Comparison of ENCODE assay signal across 11 cellular contexts in genomic region chr1:193083365-193084088, GRCh38. TPM values are rescaled to one million over a fixed set of nuclear protein-coding genes. Genes with fewer than 3 reads are reported as not detected.
DNase-seq lines count a peak whose midpoint lies in the region; ATAC-seq and TF ChIP-seq lines count a peak whose summit lies in the region.
"Had no signal": no experiment of that assay in that cellular context is flagged by ENCODE, and none has a peak within 500 bp of the region (broad histone marks: within the 10 kb centered on the region; RNA-seq: fewer than 3 reads in every experiment).

No MANE protein-coding gene starts in this region.

- no peak overlapping the region for H3K27ac Mint-ChIP-seq in activated naive CD8-positive, alpha-beta T cell treated with anti-CD3 and anti-CD28 coated beads for 36 hours
- H3K27ac Mint-ChIP-seq: activated T-cell treated with anti-CD3 and anti-CD28 coated beads, Interleukin-2, amount 50 U/mL, for 72 hours; stimulated activated naive CD8-positive, alpha-beta T cell treated with anti-CD3 and anti-CD28 coated beads, Interleukin-15, Interleukin-2, amounts not matched to agents 100 ng/mL and 50 ng/mL, for 24 hours had no signal

- peak; percentile 96 for ATAC-seq in GM18499 (IDR thresholded peaks at IDR 0.05; ENCODE audit: insufficient read depth, unreplicated experiment)
- ATAC-seq in HG02938 (IDR thresholded peaks at IDR 0.05; ENCODE audit: unreplicated experiment), result peak; percentile 98
- ATAC-seq in HG03571 (IDR thresholded peaks at IDR 0.05; ENCODE audit: unreplicated experiment), result peak; percentile 74
- ATAC-seq: activated T-cell treated with anti-CD3 and anti-CD28 coated beads, Interleukin-2, amount 50 U/mL, for 72 hours had no signal

- H3K9me3 Mint-ChIP-seq in activated naive CD8-positive, alpha-beta T cell treated with anti-CD3 and anti-CD28 coated beads for 36 hours, result no peaks in the 10 kb centered on the region
- H3K9me3 Mint-ChIP-seq: activated T-cell treated with anti-CD3 and anti-CD28 coated beads, Interleukin-2, amount 50 U/mL, for 72 hours; stimulated activated naive CD8-positive, alpha-beta T cell treated with anti-CD3 and anti-CD28 coated beads, Interleukin-15, Interleukin-2, amounts not matched to agents 100 ng/mL and 50 ng/mL, for 24 hours had no signal

- no peak for TF ChIP-seq CTCF in GM20000 (IDR thresholded peaks at IDR 0.05; ENCODE audit: extremely low read depth, missing control alignments)

- H3K27me3 Mint-ChIP-seq in activated naive CD8-positive, alpha-beta T cell treated with anti-CD3 and anti-CD28 coated beads for 36 hours, result no peaks in the 10 kb centered on the region
- H3K27me3 Mint-ChIP-seq: stimulated activated naive CD8-positive, alpha-beta T cell treated with anti-CD3 and anti-CD28 coated beads, Interleukin-15, Interleukin-2, amounts not matched to agents 100 ng/mL and 50 ng/mL, for 24 hours had no signal

- H3K4me3 Mint-ChIP-seq in activated naive CD8-positive, alpha-beta T cell treated with anti-CD3 and anti-CD28 coated beads for 36 hours, result no peak overlapping the region
- H3K4me3 Mint-ChIP-seq: activated T-cell treated with anti-CD3 and anti-CD28 coated beads, Interleukin-2, amount 50 U/mL, for 72 hours; stimulated activated naive CD8-positive, alpha-beta T cell treated with anti-CD3 and anti-CD28 coated beads, Interleukin-15, Interleukin-2, amounts not matched to agents 100 ng/mL and 50 ng/mL, for 24 hours had no signal

- DNase-seq in GM20000 (ENCODE audit: low spot score) (peak; percentile 42), NCI-H1105 (lab: John Stamatoyannopoulos, UW) (no peak), DMS 273 treated with DMSO at 0.1 percent for 48 hours (lab: John Stamatoyannopoulos, UW) (no peak)
- no peak for DNase-seq in activated naive CD4-positive, alpha-beta T cell (lab: John Stamatoyannopoulos, UW)
- no peak for DNase-seq in activated naive CD8-positive, alpha-beta T cell treated with anti-CD3 and anti-CD28 coated beads for 36 hours
- DNase-seq: activated T-cell treated with anti-CD3 and anti-CD28 coated beads, Interleukin-2, amount 50 U/mL, for 72 hours; PC-9 had no signal

- no peaks in the 10 kb centered on the region for H3K4me1 Mint-ChIP-seq in activated naive CD8-positive, alpha-beta T cell treated with anti-CD3 and anti-CD28 coated beads for 36 hours

- H3K36me3 Mint-ChIP-seq in activated naive CD8-positive, alpha-beta T cell treated with anti-CD3 and anti-CD28 coated beads for 36 hours, result peaks cover 19% of the 10 kb centered on the region

RNA-seq across cellular contexts. Expression of gene GLRX2, which starts 21.7 kb away (rescaled TPM):
- total RNA-seq in activated naive CD8-positive, alpha-beta T cell treated with anti-CD3 and anti-CD28 coated beads for 36 hours, result 10 to 100 TPM; 36.7 to 40.4 TPM

RNA-seq across cellular contexts. Expression of gene RO60, which starts 24.1 kb away (rescaled TPM):
- total RNA-seq in activated naive CD8-positive, alpha-beta T cell treated with anti-CD3 and anti-CD28 coated beads for 36 hours, result 10 to 100 TPM; 58.2 to 62.0 TPM

RNA-seq across cellular contexts. Expression of gene UCHL5, which starts 24.4 kb away (rescaled TPM):
- 100 to 1,000 TPM; 118 to 129 TPM for total RNA-seq in activated naive CD8-positive, alpha-beta T cell treated with anti-CD3 and anti-CD28 coated beads for 36 hours

RNA-seq across cellular contexts. Expression of gene CDC73, which starts 38.3 kb away (rescaled TPM):
- 10 to 100 TPM; 46.3 to 47.0 TPM for total RNA-seq in activated naive CD8-positive, alpha-beta T cell treated with anti-CD3 and anti-CD28 coated beads for 36 hours
